32 cellular contexts compared by ENCODE assay signal in the genomic region with DNA sequence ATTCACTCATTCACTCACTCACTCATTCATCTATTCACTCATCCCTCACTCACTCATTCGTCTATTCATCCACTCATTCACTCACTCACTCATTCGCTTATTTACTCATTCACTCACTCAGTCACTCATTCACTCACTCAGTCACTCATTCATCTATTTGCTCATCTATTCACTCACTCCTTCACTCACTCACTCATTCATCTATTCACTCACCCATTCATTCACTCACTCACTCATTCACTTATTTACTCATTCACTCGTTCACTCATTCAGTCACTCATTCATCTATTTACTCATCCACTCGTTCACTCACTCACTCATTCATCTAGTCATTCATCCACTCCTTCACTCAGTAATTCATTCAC.
"Had no signal": no experiment of that assay in that cellular context is flagged by ENCODE, and none has a peak within 500 bp of the region (broad histone marks: within the 10 kb centered on the region; RNA-seq: fewer than 3 reads in every experiment).

No MANE protein-coding gene starts in this region.

- DNase-seq: naive thymus-derived CD8-positive, alpha-beta T cell; nephron progenitor cell; nucleus accumbens; posterior cingulate gyrus; psoas muscle; right cardiac atrium; spleen; stimulated activated CD4-positive, alpha-beta T cell treated with anti-CD3 and anti-CD28 coated beads, Interleukin-12 subunit alpha, Interleukin-12 subunit beta, amount 100 ng/mL, for 4 hours; stimulated activated CD4-positive, alpha-beta T cell treated with anti-CD3 and anti-CD28 coated beads, Interleukin-1b, Interleukin-23, amount 100 ng/mL, for 48 hours; stimulated activated CD4-positive, alpha-beta T cell treated with anti-CD3 and anti-CD28 coated beads, Interleukin-4, amount 100 ng/mL, for 1 hour; stimulated activated CD4-positive, alpha-beta T cell treated with anti-CD3 and anti-CD28 coated beads, Interleukin-4, amount 100 ng/mL, for 4 hours; stimulated activated CD8-positive, alpha-beta memory T cell treated with anti-CD3 and anti-CD28 coated beads, Interleukin-4, amount 100 ng/mL, for 48 hours; stimulated activated naive CD4-positive, alpha-beta T cell; stimulated activated naive CD8-positive, alpha-beta T cell treated with anti-CD3 and anti-CD28 coated beads, Interleukin-15, amount 100 ng/mL, for 72 hours; stimulated activated naive CD8-positive, alpha-beta T cell treated with anti-CD3 and anti-CD28 coated beads, Interleukin-15, Interleukin-2, amounts not matched to agents 100 U/mL and 50 U/mL, for 24 hours; substantia nigra; testis; tibial artery; transverse colon; upper lobe of right lung; uterus had no signal

- H3K4me1 Mint-ChIP-seq: naive thymus-derived CD8-positive, alpha-beta T cell; stimulated activated memory B cell treated with anti-CD40 and anti-IgM and Interleukin-4, amounts not matched to agents 10 μg/mL and 1 μg/mL and 100 μg/mL, for 72 hours; stimulated activated naive CD8-positive, alpha-beta T cell treated with anti-CD3 and anti-CD28 coated beads, Interleukin-15, amount 100 ng/mL, for 72 hours had no signal

- H3K9me3 Mint-ChIP-seq: natural killer cell treated with Interleukin-12 subunit alpha and Interleukin-12 subunit beta and Interleukin-15 and Interleukin-18, amount 100 ng/mL, for 72 hours; nephron progenitor cell; stimulated activated memory B cell treated with anti-CD40 and anti-IgM and Interleukin-4, amounts not matched to agents 10 μg/mL and 1 μg/mL and 100 μg/mL, for 72 hours; stimulated activated naive CD8-positive, alpha-beta T cell treated with anti-CD3 and anti-CD28 coated beads, Interleukin-15, amount 100 ng/mL, for 72 hours had no signal

- H3K79me2 ChIP-seq: parathyroid adenoma had no signal

- H3K27me3 Mint-ChIP-seq: natural killer cell treated with Interleukin-12 subunit alpha and Interleukin-12 subunit beta and Interleukin-15 and Interleukin-18, amount 100 ng/mL, for 72 hours; progenitor cell of endocrine pancreas; stimulated activated memory B cell treated with anti-CD40 and anti-IgM and Interleukin-4, amounts not matched to agents 10 μg/mL and 1 μg/mL and 100 μg/mL, for 72 hours; stimulated activated naive CD8-positive, alpha-beta T cell treated with anti-CD3 and anti-CD28 coated beads, Interleukin-15, amount 100 ng/mL, for 72 hours had no signal

- H3K27ac Mint-ChIP-seq: naive thymus-derived CD8-positive, alpha-beta T cell; natural killer cell treated with Interleukin-12 subunit alpha and Interleukin-12 subunit beta and Interleukin-15 and Interleukin-18, amount 100 ng/mL, for 72 hours; nephron progenitor cell; progenitor cell of endocrine pancreas; stimulated activated memory B cell treated with anti-CD40 and anti-IgM and Interleukin-4, amounts not matched to agents 10 μg/mL and 1 μg/mL and 100 μg/mL, for 72 hours; stimulated activated naive CD8-positive, alpha-beta T cell treated with anti-CD3 and anti-CD28 coated beads, Interleukin-15, amount 100 ng/mL, for 72 hours; type B pancreatic cell had no signal

- H3K4me1 ChIP-seq: parathyroid adenoma, psoas muscle, spleen, suprapubic skin, testis, tibial artery, upper lobe of right lung, uterus had no signal

- H3K36me3 ChIP-seq: neutrophil, spleen, suprapubic skin, tibial artery, transverse colon, upper lobe of right lung, uterus had no signal

- H3K27me3 ChIP-seq: neutrophil, testis, tibial artery, uterus had no signal

- H3K4me3 ChIP-seq: psoas muscle, skin epidermis, smooth muscle cell, spleen, suprapubic skin, testis, tibial artery, transverse colon, upper lobe of right lung, uterus had no signal

- H3K9ac ChIP-seq: parathyroid adenoma had no signal

- H2AFZ ChIP-seq: parathyroid adenoma had no signal

- H3K36me3 Mint-ChIP-seq: naive thymus-derived CD8-positive, alpha-beta T cell; natural killer cell treated with Interleukin-12 subunit alpha and Interleukin-12 subunit beta and Interleukin-15 and Interleukin-18, amount 100 ng/mL, for 72 hours; stimulated activated memory B cell treated with anti-CD40 and anti-IgM and Interleukin-4, amounts not matched to agents 10 μg/mL and 1 μg/mL and 100 μg/mL, for 72 hours; type B pancreatic cell had no signal

- H3K9me3 ChIP-seq: neutrophil, psoas muscle, spleen, suprapubic skin, testis, tibial artery, transverse colon, upper lobe of right lung, uterus had no signal

- H3K4me3 Mint-ChIP-seq: naive thymus-derived CD8-positive, alpha-beta T cell; natural killer cell treated with Interleukin-12 subunit alpha and Interleukin-12 subunit beta and Interleukin-15 and Interleukin-18, amount 100 ng/mL, for 72 hours; nephron progenitor cell; neural crest cell; stimulated activated memory B cell treated with anti-CD40 and anti-IgM and Interleukin-4, amounts not matched to agents 10 μg/mL and 1 μg/mL and 100 μg/mL, for 72 hours; stimulated activated naive CD8-positive, alpha-beta T cell treated with anti-CD3 and anti-CD28 coated beads, Interleukin-15, amount 100 ng/mL, for 72 hours; type B pancreatic cell had no signal

- H3K4me2 ChIP-seq: smooth muscle cell had no signal

- ATAC-seq: natural killer cell treated with Interleukin-12 subunit alpha and Interleukin-12 subunit beta and Interleukin-15 and Interleukin-18, amount 100 ng/mL, for 72 hours; psoas muscle; right cardiac atrium; sciatic nerve; stimulated activated memory B cell treated with anti-CD40 and anti-IgM and Interleukin-4, amounts not matched to agents 10 μg/mL and 1 μg/mL and 100 μg/mL, for 72 hours; upper lobe of right lung had no signal

- H3K27ac ChIP-seq: neutrophil, parathyroid adenoma, psoas muscle, skin epidermis, spleen, suprapubic skin, testis, tibial artery, transverse colon, upper lobe of right lung, uterus had no signal
